1 cellular context compared by ENCODE assay signal in genomic region chr6:153002613-153003293, GRCh38.
TF ChIP-seq lines count a peak whose summit lies in the region.

TSS of gene MTRF1L (minus strand) at chr6:153002709. CDS start at chr6:153002685, 24 bp downstream.

TF ChIP-seq in WTC11, 78 proteins besides CTCF, POLR2A, EP300 and RAD21 (continued from another document):
- TF ChIP-seq ZNF281 (CRISPR knock-in tag; IDR thresholded peaks at IDR 0.05) (no peak), RELA (CRISPR knock-in tag; IDR thresholded peaks at IDR 0.05; ENCODE audit: borderline replicate concordance) (no peak), CREB1 (CRISPR knock-in tag; IDR thresholded peaks at IDR 0.05) (no peak), PRRX2 (CRISPR knock-in tag; IDR thresholded peaks at IDR 0.05) (no peak), SP1 (CRISPR knock-in tag; conservative IDR thresholded peaks at IDR 0.05) (no peak; the same call in none of the 2 replicates), ETV6 (CRISPR knock-in tag; IDR thresholded peaks at IDR 0.05) (peak; percentile 79; the same call in 1 of the 2 replicates), ZNF232 (CRISPR knock-in tag; IDR thresholded peaks at IDR 0.05) (0 out of 2 replicates have a peak, but pooled peaks have one; percentile 40)
- TF ChIP-seq, protein P1, sequence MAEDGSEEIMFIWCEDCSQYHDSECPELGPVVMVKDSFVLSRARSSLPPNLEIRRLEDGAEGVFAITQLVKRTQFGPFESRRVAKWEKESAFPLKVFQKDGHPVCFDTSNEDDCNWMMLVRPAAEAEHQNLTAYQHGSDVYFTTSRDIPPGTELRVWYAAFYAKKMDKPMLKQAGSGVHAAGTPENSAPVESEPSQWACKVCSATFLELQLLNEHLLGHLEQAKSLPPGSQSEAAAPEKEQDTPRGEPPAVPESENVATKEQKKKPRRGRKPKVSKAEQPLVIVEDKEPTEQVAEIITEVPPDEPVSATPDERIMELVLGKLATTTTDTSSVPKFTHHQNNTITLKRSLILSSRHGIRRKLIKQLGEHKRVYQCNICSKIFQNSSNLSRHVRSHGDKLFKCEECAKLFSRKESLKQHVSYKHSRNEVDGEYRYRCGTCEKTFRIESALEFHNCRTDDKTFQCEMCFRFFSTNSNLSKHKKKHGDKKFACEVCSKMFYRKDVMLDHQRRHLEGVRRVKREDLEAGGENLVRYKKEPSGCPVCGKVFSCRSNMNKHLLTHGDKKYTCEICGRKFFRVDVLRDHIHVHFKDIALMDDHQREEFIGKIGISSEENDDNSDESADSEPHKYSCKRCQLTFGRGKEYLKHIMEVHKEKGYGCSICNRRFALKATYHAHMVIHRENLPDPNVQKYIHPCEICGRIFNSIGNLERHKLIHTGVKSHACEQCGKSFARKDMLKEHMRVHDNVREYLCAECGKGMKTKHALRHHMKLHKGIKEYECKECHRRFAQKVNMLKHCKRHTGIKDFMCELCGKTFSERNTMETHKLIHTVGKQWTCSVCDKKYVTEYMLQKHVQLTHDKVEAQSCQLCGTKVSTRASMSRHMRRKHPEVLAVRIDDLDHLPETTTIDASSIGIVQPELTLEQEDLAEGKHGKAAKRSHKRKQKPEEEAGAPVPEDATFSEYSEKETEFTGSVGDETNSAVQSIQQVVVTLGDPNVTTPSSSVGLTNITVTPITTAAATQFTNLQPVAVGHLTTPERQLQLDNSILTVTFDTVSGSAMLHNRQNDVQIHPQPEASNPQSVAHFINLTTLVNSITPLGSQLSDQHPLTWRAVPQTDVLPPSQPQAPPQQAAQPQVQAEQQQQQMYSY (CRISPR knock-in tag; IDR thresholded peaks at IDR 0.05) = no peak
